In genomic region chr1:53470155-53470554, GRCh38 we compare ENCODE assay signal across 1 cellular context.
A peak's percentile ranks its signal among the peaks of the same experiment; 100 is the strongest.
TF ChIP-seq lines count a peak whose summit lies in the region.

No MANE protein-coding gene starts in this region.

TF ChIP-seq in H1, 55 proteins besides CTCF, POLR2A, EP300 and RAD21:
- TF ChIP-seq ATF2 (IDR thresholded peaks at IDR 0.05; ENCODE audit: low read length) = no peak
- TF ChIP-seq MAX (IDR thresholded peaks at IDR 0.05) = peak; percentile 82
- TF ChIP-seq SIRT6 (IDR thresholded peaks at IDR 0.05; ENCODE audit: low read length) = no peak
- peak; percentile 39 for TF ChIP-seq EGR1 (IDR thresholded peaks at IDR 0.05; ENCODE audit: borderline replicate concordance, low read depth, low read length)
- no peak for TF ChIP-seq CTBP2 (IDR thresholded peaks at IDR 0.05; ENCODE audit: borderline replicate concordance, insufficient read depth, insufficient read length, low read length)
- TF ChIP-seq YY1 (IDR thresholded peaks at IDR 0.05; ENCODE audit: low read depth, low read length) = peak; percentile 81; the same call in 1 of the 2 replicates
- peak; percentile 32 for TF ChIP-seq ASH2L (IDR thresholded peaks at IDR 0.05; ENCODE audit: low read length)
- TF ChIP-seq TCF12 (IDR thresholded peaks at IDR 0.05; ENCODE audit: low read depth, low read length) = peak; percentile 85; the same call in 1 of the 2 replicates
- no peak for TF ChIP-seq GTF2F1 (IDR thresholded peaks at IDR 0.05; ENCODE audit: borderline replicate concordance, low read depth, low read length)
- TF ChIP-seq CEBPB (IDR thresholded peaks at IDR 0.05; ENCODE audit: low read depth, low read length) = 0 out of 2 replicates have a peak, but pooled peaks have one; percentile 1
- TF ChIP-seq SIN3A (conservative IDR thresholded peaks at IDR 0.05 in 1 of 2, IDR thresholded peaks at IDR 0.05 in 1 of 2; ENCODE audit: low read depth in 1 of 2, low read length in 2 of 2) = peak; percentile 58 to 87; a peak in 2 of 4 replicates
- peak; percentile 55; the same call in 1 of the 2 replicates for TF ChIP-seq TBP (IDR thresholded peaks at IDR 0.05; ENCODE audit: low read depth, low read length)
- TF ChIP-seq TAF7 (optimal IDR thresholded peaks at IDR 0.05; ENCODE audit: borderline replicate concordance, low read depth, low read length) = peak; percentile 93
- no peak for TF ChIP-seq CHD2 (IDR thresholded peaks at IDR 0.05; ENCODE audit: low read length)
- TF ChIP-seq SRF (IDR thresholded peaks at IDR 0.05; ENCODE audit: low read depth, low read length) = 0 out of 2 replicates have a peak, but pooled peaks have one; percentile 44
- 0 out of 2 replicates have a peak, but pooled peaks have one; percentile 59 for TF ChIP-seq RXRA (IDR thresholded peaks at IDR 0.05; ENCODE audit: insufficient read depth, low read depth, low read length)
- TF ChIP-seq KDM1A (IDR thresholded peaks at IDR 0.05; ENCODE audit: borderline replicate concordance, low read length) = no peak
- 0 out of 2 replicates have a peak, but pooled peaks have one; percentile 10 for TF ChIP-seq JUN (IDR thresholded peaks at IDR 0.05; ENCODE audit: low read depth, low read length)
- peak; percentile 77 for TF ChIP-seq E2F6 (IDR thresholded peaks at IDR 0.05)
- peak; percentile 5; the same call in 1 of the 2 replicates for TF ChIP-seq TEAD4 (IDR thresholded peaks at IDR 0.05; ENCODE audit: low read depth, low read length)
- 0 out of 2 replicates have a peak, but pooled peaks have one; percentile 67 for TF ChIP-seq RBBP5 (IDR thresholded peaks at IDR 0.05; ENCODE audit: borderline replicate concordance, low read depth, low read length)
- TF ChIP-seq, protein P1, sequence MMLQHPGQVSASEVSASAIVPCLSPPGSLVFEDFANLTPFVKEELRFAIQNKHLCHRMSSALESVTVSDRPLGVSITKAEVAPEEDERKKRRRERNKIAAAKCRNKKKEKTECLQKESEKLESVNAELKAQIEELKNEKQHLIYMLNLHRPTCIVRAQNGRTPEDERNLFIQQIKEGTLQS (IDR thresholded peaks at IDR 0.05; ENCODE audit: insufficient read depth, low read depth, low read length) = peak; percentile 68
- TF ChIP-seq JUND (IDR thresholded peaks at IDR 0.05; ENCODE audit: low read length) = peak; percentile 48; the same call in 1 of the 2 replicates
- TF ChIP-seq SP1 (IDR thresholded peaks at IDR 0.05; ENCODE audit: low read depth, low read length) = peak; percentile 51; the same call in 1 of the 2 replicates
- peak; percentile 66; the same call in 1 of the 2 replicates for TF ChIP-seq CREB1 (IDR thresholded peaks at IDR 0.05)
- TF ChIP-seq NANOG (IDR thresholded peaks at IDR 0.05; ENCODE audit: insufficient read depth, low read depth, low read length, poor library complexity, severe bottlenecking) = peak; percentile 56
